ENCODE assay signal across 7 cellular contexts in genomic region chr7:151056286-151057037, GRCh38. TPM values are rescaled to one million over a fixed set of nuclear protein-coding genes. Genes with fewer than 3 reads are reported as not detected.
DNase-seq lines count a peak whose midpoint lies in the region; TF ChIP-seq lines count a peak whose summit lies in the region.
"Had no signal": no experiment of that assay in that cellular context is flagged by ENCODE, and none has a peak within 500 bp of the region (broad histone marks: within the 10 kb centered on the region; RNA-seq: fewer than 3 reads in every experiment).

No MANE protein-coding gene starts in this region.

- H3K9ac ChIP-seq in MM.1S (ENCODE audit: low read length) (no peak overlapping the region), trophoblast cell (ENCODE audit: low read length) (no peak overlapping the region)

- no peak overlapping the region for H3K4ac ChIP-seq in trophoblast cell (ENCODE audit: low read depth, low read length)

- H4K91ac ChIP-seq in trophoblast cell (ENCODE audit: low read depth, low read length), result peak overlapping the region; percentile 25

- no peak overlapping the region for H2BK12ac ChIP-seq in trophoblast cell (ENCODE audit: low read length)

- peaks cover 12% of the 10 kb centered on the region for H3F3A ChIP-seq in MM.1S (ENCODE audit: insufficient read depth, low read length)

- H2AK5ac ChIP-seq in trophoblast cell (ENCODE audit: low read length), result no peak overlapping the region

- H3K27ac ChIP-seq in MM.1S (ENCODE audit: low read length) (no peak overlapping the region), trophoblast cell (ENCODE audit: low read depth, low read length) (no peak overlapping the region)

- H3K9me2 ChIP-seq in MM.1S (replicated peaks; ENCODE audit: insufficient read depth, low read length), result no peaks in the 10 kb centered on the region

- H3K79me1 ChIP-seq in trophoblast cell (ENCODE audit: low read length), result peaks cover 31% of the 10 kb centered on the region

- TF ChIP-seq CTCF in MM.1S (IDR thresholded peaks at IDR 0.05; ENCODE audit: low read length), result no peak

- H2BK5ac ChIP-seq in trophoblast cell (ENCODE audit: low read depth, low read length, poor library complexity), result no peak overlapping the region

- peak overlapping the region; percentile 11 for H4K8ac ChIP-seq in trophoblast cell (ENCODE audit: low read depth, low read length)

- DNase-seq in MM.1S (no peak), cerebellar cortex (ENCODE audit: low spot score) (peak; percentile 24), trophoblast cell (peak; percentile 66 to 68), NCI-H2081 treated with DMSO at 0.1 percent for 48 hours (lab: John Stamatoyannopoulos, UW) (no peak), NCI-H2196 (lab: John Stamatoyannopoulos, UW; ENCODE audit: unreplicated experiment) (no peak), T1000 (lab: John Stamatoyannopoulos, UW) (no peak)
- DNase-seq: stimulated activated CD8-positive, alpha-beta memory T cell treated with anti-CD3 and anti-CD28 coated beads, Interleukin-4, amount 100 ng/mL, for 48 hours had no signal

- H4K12ac ChIP-seq in trophoblast cell (ENCODE audit: low read depth, low read length), result no peak overlapping the region

- H3K79me2 ChIP-seq in MM.1S (ENCODE audit: low read length) (peaks cover 22% of the 10 kb centered on the region), trophoblast cell (ENCODE audit: control insufficient read depth, insufficient read depth, low read length, poor library complexity) (peaks cover 20% of the 10 kb centered on the region)

- H3K9me3 ChIP-seq in MM.1S (replicated peaks; ENCODE audit: insufficient read depth, low read length) (no peaks in the 10 kb centered on the region), trophoblast cell (ENCODE audit: insufficient read depth, low read depth, low read length) (no peaks in the 10 kb centered on the region)

- H3K4me3 ChIP-seq in MM.1S (ENCODE audit: low read length) (peak overlapping the region; percentile 87; the same call in 1 of the 2 replicates), trophoblast cell (ENCODE audit: low read depth, low read length) (no peak overlapping the region)

- no peak overlapping the region for H3K23ac ChIP-seq in trophoblast cell (ENCODE audit: low read length)

- H4K20me1 ChIP-seq in MM.1S (ENCODE audit: insufficient read depth, low read length), result no peaks in the 10 kb centered on the region

- no CpG with 5 or more reads among the region's 21 CpGs for WGBS in trophoblast cell (ENCODE audit: extremely low coverage, insufficient coverage, insufficient read length)

- H3K36me3 ChIP-seq in MM.1S (replicated peaks; ENCODE audit: insufficient read depth, low read length) (no peaks in the 10 kb centered on the region), trophoblast cell (ENCODE audit: control insufficient read depth in 1 of 2, insufficient read depth in 2 of 2, low read length in 2 of 2) (peaks cover 0 to 4% of the 10 kb centered on the region in 2 experiments)

- H3K14ac ChIP-seq in trophoblast cell (ENCODE audit: low read length), result no peak overlapping the region

- H3K4me1 ChIP-seq in MM.1S (ENCODE audit: low read length) (peaks cover 6% of the 10 kb centered on the region), trophoblast cell (ENCODE audit: control insufficient read depth in 1 of 2, insufficient read depth in 2 of 2, low read length in 2 of 2) (peaks cover 33 to 34% of the 10 kb centered on the region in 2 experiments)

- no peak overlapping the region for H2BK120ac ChIP-seq in trophoblast cell (ENCODE audit: insufficient read depth, low read length, poor library complexity)

- H2AFZ ChIP-seq in MM.1S (ENCODE audit: low read length) (no peak overlapping the region), trophoblast cell (ENCODE audit: insufficient read depth, low read length, poor library complexity) (peak overlapping the region; percentile 13)

- H3K18ac ChIP-seq in trophoblast cell (ENCODE audit: low read length), result no peak overlapping the region

- H3K4me2 ChIP-seq in MM.1S (ENCODE audit: low read depth, low read length) (peak overlapping the region; percentile 98), trophoblast cell (ENCODE audit: low read length) (peak overlapping the region; percentile 90)

- H3K27me3 ChIP-seq in MM.1S (replicated peaks; ENCODE audit: insufficient read depth, low read length) (no peaks in the 10 kb centered on the region), trophoblast cell (ENCODE audit: insufficient read depth, low read length) (no peaks in the 10 kb centered on the region)

RNA-seq across cellular contexts. Expression of gene CDK5, which starts 1.2 kb away (rescaled TPM):
- polyA plus RNA-seq in trophoblast cell (2013), result 22.3 and 22.9 TPM in 2 replicates

RNA-seq across cellular contexts. Expression of gene SLC4A2, which starts 2.9 kb away (rescaled TPM):
- 225 and 252 TPM in 2 replicates for polyA plus RNA-seq in trophoblast cell (2013)

RNA-seq across cellular contexts. Expression of gene ASIC3, which starts 8.1 kb away (rescaled TPM):
- 7.7 and 7.9 TPM in 2 replicates for polyA plus RNA-seq in trophoblast cell (2013)

RNA-seq across cellular contexts. Expression of gene FASTK, which starts 24.1 kb away (rescaled TPM):
- polyA plus RNA-seq in trophoblast cell (2013), result 59.7 and 61.2 TPM in 2 replicates

RNA-seq across cellular contexts. Expression of gene TMUB1, which starts 26.8 kb away (rescaled TPM):
- 82.7 and 85.1 TPM in 2 replicates for polyA plus RNA-seq in trophoblast cell (2013)

Comparison
In these comparisons a context has a peak if more than half of its experiments do, and no peak if none do; other contexts are left out.
1. DNase-seq: peak in cerebellar cortex (single experiment) and trophoblast cell (2 of 2); none in MM.1S (single experiment), NCI-H2081 treated with DMSO at 0.1 percent for 48 hours (single experiment), NCI-H2196 (single experiment) and T1000 (single experiment).